8 cellular contexts compared by ENCODE assay signal in genomic region chr2:42117923-42118758, GRCh38. TPM values are rescaled to one million over a fixed set of nuclear protein-coding genes. Genes with fewer than 3 reads are reported as not detected.
DNase-seq lines count a peak whose midpoint lies in the region; ATAC-seq, FAIRE-seq and TF ChIP-seq lines count a peak whose summit lies in the region.

No MANE protein-coding gene starts in this region.

- 50% methylated on average over 1 of the region's 1 CpG for WGBS in right cardiac atrium

- no peak for TF ChIP-seq POLR2A in erythroblast (IDR thresholded peaks at IDR 0.05; ENCODE audit: low read length)

- peaks cover 3% of the 10 kb centered on the region for H3K4me1 ChIP-seq in right cardiac atrium (ENCODE audit: control insufficient read depth, insufficient read depth, low read length)
- H3K4me1 ChIP-seq in subcutaneous abdominal adipose tissue (ENCODE audit: control insufficient read depth in 5 of 5, insufficient read depth in 5 of 5, low read length in 5 of 5), result peaks cover 4 to 28% (median 28%) of the 10 kb centered on the region in 5 donors

- H3K4me3 ChIP-seq in right cardiac atrium (ENCODE audit: low read length) (no peak overlapping the region), subcutaneous abdominal adipose tissue (ENCODE audit: low read depth in 1 of 5, low read length in 5 of 5) (no peak overlapping the region)

- peak overlapping the region; percentile 40 for H3K4me3 Mint-ChIP-seq in CD4-positive, alpha-beta T cell
- H3K4me3 Mint-ChIP-seq in endothelial cell (ENCODE audit: unreplicated experiment), result no peak overlapping the region

- POLR2A ChIA-PET in CD4-positive, alpha-beta T cell (lab: Charles Lee), result interaction anchor here (0.8 to 6.9 kb wide), 7 partner anchors 9 to 15 kb away, joined by 3 to 59 read pairs (median 4); no protein-coding TSS in a partner anchor

- no peaks in the 10 kb centered on the region for H3K36me3 ChIP-seq in subcutaneous abdominal adipose tissue (ENCODE audit: control insufficient read depth in 5 of 5, insufficient read depth in 5 of 5, low read length in 5 of 5)

- H3K27ac Mint-ChIP-seq in CD4-positive, alpha-beta T cell, result peak overlapping the region; percentile 70
- no peak overlapping the region for H3K27ac Mint-ChIP-seq in endothelial cell (ENCODE audit: unreplicated experiment)

- ATAC-seq in CD4-positive, alpha-beta T cell (ENCODE audit: poor library complexity), result peak; percentile 65
- ATAC-seq in GM19438 (IDR thresholded peaks at IDR 0.05; ENCODE audit: low read depth, unreplicated experiment), result peak; percentile 90
- peak; percentile 80 for ATAC-seq in HG03439 (IDR thresholded peaks at IDR 0.05; ENCODE audit: unreplicated experiment)
- ATAC-seq in right cardiac atrium, result peak; percentile 72 to 90

- H3K9ac ChIP-seq in subcutaneous abdominal adipose tissue (ENCODE audit: low read length in 5 of 5), result peak overlapping the region in 2 of 5 donors; percentile 22 to 60

- intact Hi-C loops in CD4-positive, alpha-beta T cell (cut with DNase I, micrococcal nuclease), result no loop called here
- intact Hi-C loops in right cardiac atrium (cut with DNase I), result loop anchor here in 1 of 4 donors (10.0 kb wide), 1 partner anchor 57 kb away; no protein-coding TSS in a partner anchor

- no peak for DNase-seq in CD4-positive, alpha-beta T cell
- DNase-seq in right cardiac atrium (no peak), endothelial cell (ENCODE audit: low spot score) (no peak), erythroblast (lab: John Stamatoyannopoulos, UW) (no peak)

- no peak for TF ChIP-seq CTCF in CD4-positive, alpha-beta T cell (IDR thresholded peaks at IDR 0.05)
- TF ChIP-seq CTCF in endothelial cell (IDR thresholded peaks at IDR 0.05; ENCODE audit: unreplicated experiment), result no peak

- H3K36me3 Mint-ChIP-seq in CD4-positive, alpha-beta T cell (ENCODE audit: low read depth), result no peaks in the 10 kb centered on the region
- H3K36me3 Mint-ChIP-seq in endothelial cell (ENCODE audit: low read depth, unreplicated experiment), result no peaks in the 10 kb centered on the region

- H3K27ac ChIP-seq in CD4-positive, alpha-beta T cell (ENCODE audit: low read depth, low read length), result no peak overlapping the region
- H3K27ac ChIP-seq in right cardiac atrium (ENCODE audit: low read length), result no peak overlapping the region
- peak overlapping the region; percentile 45 for H3K27ac ChIP-seq in subcutaneous abdominal adipose tissue (ENCODE audit: low read depth, low read length)

- peak; percentile 98 for FAIRE-seq in TTC549 (lab: Jason Lieb, UNC)

- H3K27me3 Mint-ChIP-seq in CD4-positive, alpha-beta T cell, result no peaks in the 10 kb centered on the region
- peaks cover 2% of the 10 kb centered on the region for H3K27me3 Mint-ChIP-seq in endothelial cell (ENCODE audit: unreplicated experiment)

- H3K9me3 ChIP-seq in CD4-positive, alpha-beta T cell (ENCODE audit: control insufficient read depth, low read length), result no peaks in the 10 kb centered on the region
- H3K9me3 ChIP-seq in right cardiac atrium (ENCODE audit: control insufficient read depth, low read length) (no peaks in the 10 kb centered on the region), subcutaneous abdominal adipose tissue (ENCODE audit: control insufficient read depth in 5 of 5, low read length in 5 of 5) (no peaks in the 10 kb centered on the region)

- H3K9me3 Mint-ChIP-seq in CD4-positive, alpha-beta T cell, result no peaks in the 10 kb centered on the region
- no peaks in the 10 kb centered on the region for H3K9me3 Mint-ChIP-seq in endothelial cell (ENCODE audit: unreplicated experiment)

- CTCF ChIA-PET in CD4-positive, alpha-beta T cell (lab: Charles Lee), result interaction anchor here (0.9 to 4.7 kb wide), 3 partner anchors 11 to 19 kb away, joined by 3 to 22 read pairs (median 8); no protein-coding TSS in a partner anchor

- H3K27me3 ChIP-seq in CD4-positive, alpha-beta T cell (ENCODE audit: control insufficient read depth, insufficient read depth, low read length), result no peaks in the 10 kb centered on the region
- H3K27me3 ChIP-seq in right cardiac atrium (ENCODE audit: control insufficient read depth, insufficient read depth), result no peaks in the 10 kb centered on the region
- H3K27me3 ChIP-seq in subcutaneous abdominal adipose tissue (ENCODE audit: control insufficient read depth in 5 of 5, insufficient read depth in 4 of 5, low read length in 5 of 5), result no peaks in the 10 kb centered on the region

- H3K4me1 Mint-ChIP-seq in CD4-positive, alpha-beta T cell (ENCODE audit: low read depth), result peaks cover 62% of the 10 kb centered on the region
- H3K4me1 Mint-ChIP-seq in endothelial cell (ENCODE audit: unreplicated experiment), result peaks cover 5% of the 10 kb centered on the region

RNA-seq across cellular contexts. Expression of gene EML4, which starts 51.0 kb away (rescaled TPM):
- 100 to 1,000 TPM; 219 to 228 TPM for total RNA-seq in CD4-positive, alpha-beta T cell
- total RNA-seq in right cardiac atrium, result 10 to 100 TPM in 1 of 4 donors, 1 to 10 TPM in 3; 7.2 to 13.8 (median 8.8) TPM
- polyA plus RNA-seq in right cardiac atrium, result 3.8 TPM
- 49.7 TPM for total RNA-seq in endothelial cell (ENCODE audit: unreplicated experiment)
